ENCODE assay signal across 1 cellular context in the genomic region with DNA sequence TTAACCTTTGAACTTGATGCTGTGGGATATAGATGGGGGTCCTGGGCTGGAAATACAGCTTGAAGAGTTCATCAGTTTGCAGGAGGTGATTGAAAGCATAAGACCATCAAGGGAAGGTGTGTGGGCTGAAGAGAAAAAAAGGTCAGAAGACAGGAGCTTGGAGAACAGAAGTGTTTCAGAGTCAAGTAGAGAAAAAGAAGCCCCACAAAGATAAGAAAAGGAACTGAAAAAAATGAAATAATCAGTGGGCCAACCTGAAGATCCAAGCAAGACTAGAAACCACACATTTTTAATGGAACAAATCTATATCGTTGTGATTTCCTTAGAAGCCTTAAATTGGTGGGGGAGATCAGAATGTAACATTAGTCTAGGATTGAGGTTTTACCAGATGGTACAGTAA.
A peak's percentile ranks its signal among the peaks of the same experiment; 100 is the strongest.
TF ChIP-seq lines count a peak whose summit lies in the region.

No MANE protein-coding gene starts in this region.

TF ChIP-seq in GM12878, 131 proteins besides CTCF, POLR2A, EP300 and RAD21 (continued from another document):
- no peak for TF ChIP-seq HCFC1 (IDR thresholded peaks at IDR 0.05; ENCODE audit: low read length)
- TF ChIP-seq POLR2AphosphoS2 (IDR thresholded peaks at IDR 0.05; ENCODE audit: low read depth, low read length), result no peak
- TF ChIP-seq, protein P1, sequence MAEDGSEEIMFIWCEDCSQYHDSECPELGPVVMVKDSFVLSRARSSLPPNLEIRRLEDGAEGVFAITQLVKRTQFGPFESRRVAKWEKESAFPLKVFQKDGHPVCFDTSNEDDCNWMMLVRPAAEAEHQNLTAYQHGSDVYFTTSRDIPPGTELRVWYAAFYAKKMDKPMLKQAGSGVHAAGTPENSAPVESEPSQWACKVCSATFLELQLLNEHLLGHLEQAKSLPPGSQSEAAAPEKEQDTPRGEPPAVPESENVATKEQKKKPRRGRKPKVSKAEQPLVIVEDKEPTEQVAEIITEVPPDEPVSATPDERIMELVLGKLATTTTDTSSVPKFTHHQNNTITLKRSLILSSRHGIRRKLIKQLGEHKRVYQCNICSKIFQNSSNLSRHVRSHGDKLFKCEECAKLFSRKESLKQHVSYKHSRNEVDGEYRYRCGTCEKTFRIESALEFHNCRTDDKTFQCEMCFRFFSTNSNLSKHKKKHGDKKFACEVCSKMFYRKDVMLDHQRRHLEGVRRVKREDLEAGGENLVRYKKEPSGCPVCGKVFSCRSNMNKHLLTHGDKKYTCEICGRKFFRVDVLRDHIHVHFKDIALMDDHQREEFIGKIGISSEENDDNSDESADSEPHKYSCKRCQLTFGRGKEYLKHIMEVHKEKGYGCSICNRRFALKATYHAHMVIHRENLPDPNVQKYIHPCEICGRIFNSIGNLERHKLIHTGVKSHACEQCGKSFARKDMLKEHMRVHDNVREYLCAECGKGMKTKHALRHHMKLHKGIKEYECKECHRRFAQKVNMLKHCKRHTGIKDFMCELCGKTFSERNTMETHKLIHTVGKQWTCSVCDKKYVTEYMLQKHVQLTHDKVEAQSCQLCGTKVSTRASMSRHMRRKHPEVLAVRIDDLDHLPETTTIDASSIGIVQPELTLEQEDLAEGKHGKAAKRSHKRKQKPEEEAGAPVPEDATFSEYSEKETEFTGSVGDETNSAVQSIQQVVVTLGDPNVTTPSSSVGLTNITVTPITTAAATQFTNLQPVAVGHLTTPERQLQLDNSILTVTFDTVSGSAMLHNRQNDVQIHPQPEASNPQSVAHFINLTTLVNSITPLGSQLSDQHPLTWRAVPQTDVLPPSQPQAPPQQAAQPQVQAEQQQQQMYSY (CRISPR knock-in tag; IDR thresholded peaks at IDR 0.05), result no peak
- no peak for TF ChIP-seq MEF2B (IDR thresholded peaks at IDR 0.05; ENCODE audit: partially characterized antibody, poor library complexity, severe bottlenecking)
- no peak for TF ChIP-seq YBX1 (IDR thresholded peaks at IDR 0.05)
- no peak for TF ChIP-seq EZH2 (IDR thresholded peaks at IDR 0.05; ENCODE audit: borderline replicate concordance, control insufficient read depth, low read depth, low read length)
- TF ChIP-seq NFIC (IDR thresholded peaks at IDR 0.05; ENCODE audit: low read depth, low read length), result peak; percentile 42; the same call in 1 of the 2 replicates
- TF ChIP-seq ZBED1 (IDR thresholded peaks at IDR 0.05; ENCODE audit: borderline replicate concordance), result peak; percentile 38; the same call in 1 of the 2 replicates
- peak; percentile 64 for TF ChIP-seq SPI1 (IDR thresholded peaks at IDR 0.05; ENCODE audit: borderline replicate concordance, insufficient read depth, low read depth, low read length)
- no peak for TF ChIP-seq ETV6 (conservative IDR thresholded peaks at IDR 0.05 in 1 of 2, IDR thresholded peaks at IDR 0.05 in 1 of 2; ENCODE audit: borderline replicate concordance in 1 of 2, low read depth in 1 of 2)
- no peak for TF ChIP-seq MYB (IDR thresholded peaks at IDR 0.05; ENCODE audit: borderline replicate concordance, low read depth, low read length)
- TF ChIP-seq PAX8 (IDR thresholded peaks at IDR 0.05), result no peak
- peak; percentile 33; the same call in 1 of the 2 replicates for TF ChIP-seq RUNX3 (IDR thresholded peaks at IDR 0.05; ENCODE audit: low read length)
- TF ChIP-seq, protein P2, sequence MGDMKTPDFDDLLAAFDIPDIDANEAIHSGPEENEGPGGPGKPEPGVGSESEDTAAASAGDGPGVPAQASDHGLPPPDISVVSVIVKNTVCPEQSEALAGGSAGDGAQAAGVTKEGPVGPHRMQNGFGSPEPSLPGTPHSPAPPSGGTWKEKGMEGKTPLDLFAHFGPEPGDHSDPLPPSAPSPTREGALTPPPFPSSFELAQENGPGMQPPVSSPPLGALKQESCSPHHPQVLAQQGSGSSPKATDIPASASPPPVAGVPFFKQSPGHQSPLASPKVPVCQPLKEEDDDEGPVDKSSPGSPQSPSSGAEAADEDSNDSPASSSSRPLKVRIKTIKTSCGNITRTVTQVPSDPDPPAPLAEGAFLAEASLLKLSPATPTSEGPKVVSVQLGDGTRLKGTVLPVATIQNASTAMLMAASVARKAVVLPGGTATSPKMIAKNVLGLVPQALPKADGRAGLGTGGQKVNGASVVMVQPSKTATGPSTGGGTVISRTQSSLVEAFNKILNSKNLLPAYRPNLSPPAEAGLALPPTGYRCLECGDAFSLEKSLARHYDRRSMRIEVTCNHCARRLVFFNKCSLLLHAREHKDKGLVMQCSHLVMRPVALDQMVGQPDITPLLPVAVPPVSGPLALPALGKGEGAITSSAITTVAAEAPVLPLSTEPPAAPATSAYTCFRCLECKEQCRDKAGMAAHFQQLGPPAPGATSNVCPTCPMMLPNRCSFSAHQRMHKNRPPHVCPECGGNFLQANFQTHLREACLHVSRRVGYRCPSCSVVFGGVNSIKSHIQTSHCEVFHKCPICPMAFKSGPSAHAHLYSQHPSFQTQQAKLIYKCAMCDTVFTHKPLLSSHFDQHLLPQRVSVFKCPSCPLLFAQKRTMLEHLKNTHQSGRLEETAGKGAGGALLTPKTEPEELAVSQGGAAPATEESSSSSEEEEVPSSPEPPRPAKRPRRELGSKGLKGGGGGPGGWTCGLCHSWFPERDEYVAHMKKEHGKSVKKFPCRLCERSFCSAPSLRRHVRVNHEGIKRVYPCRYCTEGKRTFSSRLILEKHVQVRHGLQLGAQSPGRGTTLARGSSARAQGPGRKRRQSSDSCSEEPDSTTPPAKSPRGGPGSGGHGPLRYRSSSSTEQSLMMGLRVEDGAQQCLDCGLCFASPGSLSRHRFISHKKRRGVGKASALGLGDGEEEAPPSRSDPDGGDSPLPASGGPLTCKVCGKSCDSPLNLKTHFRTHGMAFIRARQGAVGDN (IDR thresholded peaks at IDR 0.05), result no peak
- TF ChIP-seq, protein P3, sequence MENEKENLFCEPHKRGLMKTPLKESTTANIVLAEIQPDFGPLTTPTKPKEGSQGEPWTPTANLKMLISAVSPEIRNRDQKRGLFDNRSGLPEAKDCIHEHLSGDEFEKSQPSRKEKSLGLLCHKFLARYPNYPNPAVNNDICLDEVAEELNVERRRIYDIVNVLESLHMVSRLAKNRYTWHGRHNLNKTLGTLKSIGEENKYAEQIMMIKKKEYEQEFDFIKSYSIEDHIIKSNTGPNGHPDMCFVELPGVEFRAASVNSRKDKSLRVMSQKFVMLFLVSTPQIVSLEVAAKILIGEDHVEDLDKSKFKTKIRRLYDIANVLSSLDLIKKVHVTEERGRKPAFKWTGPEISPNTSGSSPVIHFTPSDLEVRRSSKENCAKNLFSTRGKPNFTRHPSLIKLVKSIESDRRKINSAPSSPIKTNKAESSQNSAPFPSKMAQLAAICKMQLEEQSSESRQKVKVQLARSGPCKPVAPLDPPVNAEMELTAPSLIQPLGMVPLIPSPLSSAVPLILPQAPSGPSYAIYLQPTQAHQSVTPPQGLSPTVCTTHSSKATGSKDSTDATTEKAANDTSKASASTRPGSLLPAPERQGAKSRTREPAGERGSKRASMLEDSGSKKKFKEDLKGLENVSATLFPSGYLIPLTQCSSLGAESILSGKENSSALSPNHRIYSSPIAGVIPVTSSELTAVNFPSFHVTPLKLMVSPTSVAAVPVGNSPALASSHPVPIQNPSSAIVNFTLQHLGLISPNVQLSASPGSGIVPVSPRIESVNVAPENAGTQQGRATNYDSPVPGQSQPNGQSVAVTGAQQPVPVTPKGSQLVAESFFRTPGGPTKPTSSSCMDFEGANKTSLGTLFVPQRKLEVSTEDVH (IDR thresholded peaks at IDR 0.05; ENCODE audit: low read depth, partially characterized antibody), result no peak
- no peak for TF ChIP-seq CBX5 (IDR thresholded peaks at IDR 0.05; ENCODE audit: low read depth)
- no peak for TF ChIP-seq FOXM1 (IDR thresholded peaks at IDR 0.05; ENCODE audit: low read depth, low read length)
- TF ChIP-seq LARP7 (IDR thresholded peaks at IDR 0.05), result no peak
- TF ChIP-seq EED (IDR thresholded peaks at IDR 0.05; ENCODE audit: low read depth), result peak; percentile 13; the same call in 1 of the 2 replicates
- TF ChIP-seq STAT1 (conservative IDR thresholded peaks at IDR 0.05), result no peak
- 0 out of 2 replicates have a peak, but pooled peaks have one; percentile 20 for TF ChIP-seq JUNB (IDR thresholded peaks at IDR 0.05)
- no peak for TF ChIP-seq SMAD5 (IDR thresholded peaks at IDR 0.05; ENCODE audit: low read depth)
- TF ChIP-seq NBN (IDR thresholded peaks at IDR 0.05), result no peak
- no peak for TF ChIP-seq BACH1 (IDR thresholded peaks at IDR 0.05; ENCODE audit: borderline replicate concordance)
- TF ChIP-seq NR2F1 (conservative IDR thresholded peaks at IDR 0.05), result 0 out of 2 replicates have a peak, but pooled peaks have one; percentile 14
